ENCODE assay signal across 9 cellular contexts in the genomic region with DNA sequence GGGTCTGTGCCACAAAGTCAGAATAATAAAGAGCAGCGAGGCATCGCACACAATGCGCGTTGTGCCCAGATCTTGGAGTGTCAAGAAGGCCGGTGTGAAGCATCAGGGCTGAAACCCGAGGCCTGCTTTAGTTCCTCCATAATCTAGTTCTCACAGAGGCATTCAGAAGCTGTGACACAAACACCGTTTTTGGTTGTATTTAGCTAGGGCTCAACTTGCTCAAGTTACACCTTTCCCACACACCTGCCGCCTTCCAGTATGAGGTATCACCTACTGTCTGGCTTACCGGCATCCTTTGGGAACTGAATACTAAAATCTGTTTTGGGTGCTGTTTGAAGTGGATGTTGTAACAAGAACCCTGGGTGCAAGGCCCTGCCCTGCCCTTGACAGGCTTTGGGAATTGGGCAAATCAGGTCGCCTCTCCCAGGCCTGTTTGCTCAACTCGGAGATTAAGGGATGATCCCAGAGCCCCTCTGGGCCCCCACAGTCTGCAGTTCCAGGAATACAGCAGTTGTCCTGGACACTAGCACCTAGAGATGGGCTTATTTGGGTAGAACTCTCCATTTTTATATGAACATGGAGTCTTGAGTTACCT. TPM values are rescaled to one million over a fixed set of nuclear protein-coding genes. Genes with fewer than 3 reads are reported as not detected.
DNase-seq lines count a peak whose midpoint lies in the region; ATAC-seq and TF ChIP-seq lines count a peak whose summit lies in the region.
"Had no signal": no experiment of that assay in that cellular context is flagged by ENCODE, and none has a peak within 500 bp of the region (broad histone marks: within the 10 kb centered on the region; RNA-seq: fewer than 3 reads in every experiment).

No MANE protein-coding gene starts in this region.

- H3K36me3 ChIP-seq in mucosa of rectum (ENCODE audit: control insufficient read depth in 2 of 2, insufficient read depth in 2 of 2, low read length in 2 of 2) (no peaks in the 10 kb centered on the region), upper lobe of left lung (no peaks in the 10 kb centered on the region)

- no peak for TF ChIP-seq POLR2A in upper lobe of left lung (IDR thresholded peaks at IDR 0.05)

- H3K4me3 ChIP-seq in mucosa of rectum (ENCODE audit: low read length in 2 of 2) (no peak overlapping the region), upper lobe of left lung (no peak overlapping the region)
- H3K4me3 ChIP-seq: SJCRH30 had no signal

- intact Hi-C loops in activated naive CD4-positive, alpha-beta T cell treated with anti-CD3 and anti-CD28 coated beads for 36 hours (cut with micrococcal nuclease), result loop anchor here (1.0 to 5.0 kb wide), 4 partner anchors 23 to 138 kb away; partner anchors contain the start of gene NAIF1

- H3K27ac Mint-ChIP-seq in activated naive CD4-positive, alpha-beta T cell treated with anti-CD3 and anti-CD28 coated beads for 36 hours, result peak overlapping the region; percentile 95
- peak overlapping the region; percentile 97 to 100 (median 99) for H3K27ac Mint-ChIP-seq in brain

- ATAC-seq in upper lobe of left lung (ENCODE audit: low FRiP score in 2 of 2) (no peak), GM18909 (IDR thresholded peaks at IDR 0.05; ENCODE audit: poor library complexity, unreplicated experiment) (no peak), HG03378 (IDR thresholded peaks at IDR 0.05; ENCODE audit: unreplicated experiment) (no peak)

- peaks cover 87% of the 10 kb centered on the region for H3K4me1 Mint-ChIP-seq in activated naive CD4-positive, alpha-beta T cell treated with anti-CD3 and anti-CD28 coated beads for 36 hours (ENCODE audit: low read depth)
- H3K4me1 Mint-ChIP-seq in brain, result peaks cover 93% of the 10 kb centered on the region

- H3K4me1 ChIP-seq in mucosa of rectum (ENCODE audit: control insufficient read depth in 2 of 2, insufficient read depth in 2 of 2, low read length in 2 of 2) (peaks cover 56 to 57% of the 10 kb centered on the region in 2 donors), upper lobe of left lung (peaks cover 72 to 97% (median 87%) of the 10 kb centered on the region in 4 donors)

- peak overlapping the region in 1 of 2 donors; percentile 1 for H3K9ac ChIP-seq in mucosa of rectum (ENCODE audit: low read depth in 1 of 2, low read length in 2 of 2)

- CTCF ChIA-PET in activated naive CD4-positive, alpha-beta T cell treated with anti-CD3 and anti-CD28 coated beads for 36 hours (lab: Charles Lee), result interaction anchor here (0.7 to 4.6 kb wide), 5 partner anchors 8 to 23 kb away, joined by 3 to 22 read pairs (median 4); no protein-coding TSS in a partner anchor

- H3K9me3 Mint-ChIP-seq in activated naive CD4-positive, alpha-beta T cell treated with anti-CD3 and anti-CD28 coated beads for 36 hours, result no peaks in the 10 kb centered on the region
- H3K9me3 Mint-ChIP-seq in brain, result no peaks in the 10 kb centered on the region

- no peak for DNase-seq in activated naive CD4-positive, alpha-beta T cell treated with anti-CD3 and anti-CD28 coated beads for 36 hours
- DNase-seq in activated naive CD4-positive, alpha-beta T cell treated with Interleukin-2 at 50 U/mL for 16 hours, result no peak
- DNase-seq in upper lobe of left lung, result no peak
- DNase-seq in midbrain (lab: John Stamatoyannopoulos, UW), result no peak

- H3K4me3 Mint-ChIP-seq in activated naive CD4-positive, alpha-beta T cell treated with anti-CD3 and anti-CD28 coated beads for 36 hours, result peak overlapping the region; percentile 65
- H3K4me3 Mint-ChIP-seq in brain, result peak overlapping the region; percentile 82 to 95 (median 87)

- H3K27me3 ChIP-seq in mucosa of rectum (ENCODE audit: control insufficient read depth in 2 of 2, insufficient read depth in 2 of 2, low read length in 2 of 2) (no peaks in the 10 kb centered on the region), upper lobe of left lung (no peaks in the 10 kb centered on the region)
- H3K27me3 ChIP-seq: SJCRH30 had no signal

- 75 to 84% methylated on average over 9 to 11 of the region's 11 CpGs for WGBS in upper lobe of left lung, 2 donors

- H3K9me3 ChIP-seq in mucosa of rectum (ENCODE audit: control insufficient read depth in 2 of 2, low read length in 2 of 2), result no peaks in the 10 kb centered on the region
- H3K9me3 ChIP-seq in upper lobe of left lung, result no peaks in the 10 kb centered on the region
- H3K9me3 ChIP-seq: SJCRH30 had no signal

- no peak for TF ChIP-seq EP300 in upper lobe of left lung (IDR thresholded peaks at IDR 0.05)

- peak overlapping the region; percentile 57 to 79 for H3K27ac ChIP-seq in mucosa of rectum (ENCODE audit: low read depth in 2 of 2, low read length in 2 of 2)
- H3K27ac ChIP-seq in upper lobe of left lung, result peak overlapping the region; percentile 87 to 92 (median 90)
- H3K27ac ChIP-seq: SJCRH30 had no signal

- H3K36me3 Mint-ChIP-seq in activated naive CD4-positive, alpha-beta T cell treated with anti-CD3 and anti-CD28 coated beads for 36 hours (ENCODE audit: low read depth), result no peaks in the 10 kb centered on the region
- no peaks in the 10 kb centered on the region for H3K36me3 Mint-ChIP-seq in brain

- TF ChIP-seq CTCF in brain (conservative IDR thresholded peaks at IDR 0.05) (no peak), upper lobe of left lung (IDR thresholded peaks at IDR 0.05) (no peak)

- H3K27me3 Mint-ChIP-seq in activated naive CD4-positive, alpha-beta T cell treated with anti-CD3 and anti-CD28 coated beads for 36 hours (ENCODE audit: low read depth), result no peaks in the 10 kb centered on the region
- H3K27me3 Mint-ChIP-seq in brain, result no peaks in the 10 kb centered on the region

RNA-seq across cellular contexts. Expression of gene SLC25A25, which starts 27.0 kb away (rescaled TPM):
- 10 to 100 TPM; 12.0 to 12.7 TPM for total RNA-seq in activated naive CD4-positive, alpha-beta T cell treated with anti-CD3 and anti-CD28 coated beads for 36 hours
- 64.7 TPM for polyA plus RNA-seq in brain (ENCODE audit: insufficient read depth, low read depth, low replicate concordance)
- 10 to 100 TPM; 23.6 to 40.2 (median 33.7) TPM for total RNA-seq in upper lobe of left lung

RNA-seq across cellular contexts. Expression of gene NAIF1, which starts 27.9 kb away (rescaled TPM):
- total RNA-seq in activated naive CD4-positive, alpha-beta T cell treated with anti-CD3 and anti-CD28 coated beads for 36 hours, result 10 to 100 TPM; 12.3 to 12.8 TPM
- polyA plus RNA-seq in brain (ENCODE audit: insufficient read depth, low read depth, low replicate concordance), result 12.2 TPM
- 10 to 100 TPM in 5 of 6 donors, 1 to 10 TPM in 1; 8.0 to 37.7 (median 13.0) TPM for total RNA-seq in upper lobe of left lung

RNA-seq across cellular contexts. Expression of gene PTGES2, which starts 32.5 kb away (rescaled TPM):
- 10 to 100 TPM; 47.6 to 48.4 TPM for total RNA-seq in activated naive CD4-positive, alpha-beta T cell treated with anti-CD3 and anti-CD28 coated beads for 36 hours
- polyA plus RNA-seq in brain (ENCODE audit: insufficient read depth, low read depth, low replicate concordance), result 115 TPM
- total RNA-seq in upper lobe of left lung, result 100 to 1,000 TPM in 1 of 6 donors, 10 to 100 TPM in 5; 45.9 to 116 (median 61.1) TPM

RNA-seq across cellular contexts. Expression of gene LCN2, which starts 54.2 kb away (rescaled TPM):
- total RNA-seq in activated naive CD4-positive, alpha-beta T cell treated with anti-CD3 and anti-CD28 coated beads for 36 hours, result not detected
- not detected for polyA plus RNA-seq in brain (ENCODE audit: insufficient read depth, low read depth, low replicate concordance)
- total RNA-seq in upper lobe of left lung, result 100 to 1,000 TPM in 2 of 6 donors, 10 to 100 TPM in 3, 1 to 10 TPM in 1; 9.0 to 193 (median 38.2) TPM
- total RNA-seq: SJCRH30 had no signal
